In the genomic region with DNA sequence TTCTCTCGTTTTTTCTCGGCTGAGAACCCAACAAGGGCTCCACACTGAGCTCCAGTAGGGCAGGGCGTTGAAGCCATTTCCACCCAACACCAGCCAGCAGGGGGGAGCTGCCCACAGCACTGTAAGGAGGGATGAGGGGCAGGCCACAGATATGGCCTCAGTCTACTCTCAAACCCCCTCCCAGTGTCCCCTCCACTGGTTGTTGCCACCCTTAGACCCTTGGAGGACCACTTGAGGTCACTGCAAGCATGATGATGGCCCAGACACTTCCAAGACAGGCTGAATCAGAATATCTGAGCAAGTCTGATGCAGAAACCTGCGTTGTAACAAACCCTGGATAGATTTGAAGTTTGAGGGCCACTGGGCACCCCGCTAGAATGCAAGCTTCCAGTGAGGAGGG, we compare ENCODE assay signal across 30 cellular contexts.
"Had no signal": no experiment of that assay in that cellular context is flagged by ENCODE, and none has a peak within 500 bp of the region (broad histone marks: within the 10 kb centered on the region; RNA-seq: fewer than 3 reads in every experiment).

No MANE protein-coding gene starts in this region.

- H3K27me3 ChIP-seq: adrenal gland, body of pancreas had no signal

- DNase-seq: activated CD4-positive, alpha-beta memory T cell treated with anti-CD3 and anti-CD28 coated beads for 36 hours; activated CD4-positive, alpha-beta T cell treated with anti-CD3 and anti-CD28 coated beads for 36 hours; activated CD4-positive, alpha-beta T cell treated with anti-CD3 and anti-CD28 coated beads, Interleukin-2, amount 10 ng/mL, durations not matched to agents 7 days and 5 days; activated gamma-delta T cell treated with Interleukin-2 at 50 U/mL for 16 hours; activated naive CD4-positive, alpha-beta T cell treated with anti-CD3 and anti-CD28 coated beads for 36 hours; activated T-cell treated with anti-CD3 and anti-CD28 coated beads for 4 hours; activated T-cell treated with anti-CD3 and anti-CD28 coated beads, Interleukin-2, amount 50 U/mL, for 4 hours; adrenal gland; body of pancreas; caudate nucleus; cerebellar nuclear complex; MM.1S; NCI-H1092 treated with DMSO at 0.1 percent for 48 hours; NCI-H1417; NCI-H146; NCI-H187; NCI-H2029 treated with DMSO at 0.1 percent for 48 hours; NCI-H2107; NCI-H2171; NCI-H510A; NCI-H526; NCI-H748 treated with DMSO at 0.1 percent for 48 hours; NK-92 treated with Interleukin-12 subunit alpha and Interleukin-12 subunit beta, amount 100 ng/mL, for 24 hours; PC-9; Right ventricle myocardium superior had no signal

- H3K4me3 ChIP-seq: adrenal gland, body of pancreas, PC-9 had no signal

- H3K4me1 ChIP-seq: adrenal gland, body of pancreas had no signal

- H3K27ac ChIP-seq: adrenal gland, body of pancreas, KMS-11, PC-9, RWPE1 had no signal

- ATAC-seq: activated CD4-positive, alpha-beta T cell treated with anti-CD3 and anti-CD28 coated beads for 36 hours; activated CD4-positive, CD25-positive, alpha-beta regulatory T cell treated with anti-CD3 and anti-CD28 coated beads, Interleukin-2, amount 50 U/mL, for 24 hours; activated naive CD4-positive, alpha-beta T cell treated with anti-CD3 and anti-CD28 coated beads, Interleukin-2, amount 50 U/mL, for 72 hours; body of pancreas; WTC11 had no signal

- H3K9me3 ChIP-seq: adrenal gland, body of pancreas had no signal

- H3K36me3 ChIP-seq: adrenal gland had no signal
